Comparison of ENCODE assay signal across 28 cellular contexts in genomic region chr4:183337833-183338232, GRCh38. TPM values are rescaled to one million over a fixed set of nuclear protein-coding genes. Genes with fewer than 3 reads are reported as not detected.
DNase-seq lines count a peak whose midpoint lies in the region; ATAC-seq and TF ChIP-seq lines count a peak whose summit lies in the region.
"Had no signal": no experiment of that assay in that cellular context is flagged by ENCODE, and none has a peak within 500 bp of the region (broad histone marks: within the 10 kb centered on the region; RNA-seq: fewer than 3 reads in every experiment).

No MANE protein-coding gene starts in this region.

- TF ChIP-seq CTCF in coronary artery (IDR thresholded peaks at IDR 0.05) = no peak
- TF ChIP-seq CTCF in esophagus muscularis mucosa (IDR thresholded peaks at IDR 0.05) = no peak
- TF ChIP-seq CTCF in MM.1S (IDR thresholded peaks at IDR 0.05; ENCODE audit: low read length) = no peak

- peaks cover 4% of the 10 kb centered on the region for H3K36me3 Mint-ChIP-seq in natural killer cell treated with Interleukin-12 subunit alpha and Interleukin-12 subunit beta and Interleukin-15 and Interleukin-18, amount 100 ng/mL, for 72 hours
- H3K36me3 Mint-ChIP-seq: activated naive CD8-positive, alpha-beta T cell treated with anti-CD3 and anti-CD28 coated beads, Interleukin-2, amount 10 ng/mL, durations not matched to agents 7 days and 5 days; T-cell had no signal

- H3K27ac ChIP-seq in coronary artery (no peak overlapping the region), esophagus muscularis mucosa (replicated peaks in 1 of 4) (no peak overlapping the region), MM.1S (ENCODE audit: low read length) (no peak overlapping the region)
- H3K27ac ChIP-seq: gastrocnemius medialis, sigmoid colon, tibial nerve had no signal

- DNase-seq in cardiac septum (ENCODE audit: low spot score) = peak; percentile 51
- no peak for DNase-seq in Right ventricle myocardium inferior (ENCODE audit: missing footprints)
- peak; percentile 26 for DNase-seq in coronary artery (ENCODE audit: low spot score)
- DNase-seq in natural killer cell treated with Interleukin-12 subunit alpha and Interleukin-12 subunit beta and Interleukin-15 and Interleukin-18, amount 100 ng/mL, for 72 hours (ENCODE audit: low spot score) = no peak
- no peak for DNase-seq in esophagus muscularis mucosa (ENCODE audit: extremely low spot score)
- DNase-seq in NCI-H2107 treated with DMSO at 0.1 percent for 48 hours (lab: John Stamatoyannopoulos, UW; ENCODE audit: unreplicated experiment) = no peak
- no peak for DNase-seq in MM.1S
- no peak for DNase-seq in effector CD8-positive, alpha-beta T cell (lab: John Stamatoyannopoulos, UW)
- DNase-seq: activated CD4-positive, alpha-beta memory T cell treated with anti-CD3 and anti-CD28 coated beads, Interleukin-2, amount 10 ng/mL, durations not matched to agents 7 days and 5 days; activated CD4-positive, CD25-positive, alpha-beta regulatory T cell treated with anti-CD3 and anti-CD28 coated beads, Interleukin-2, amount 50 U/mL, for 72 hours; activated effector memory CD4-positive, alpha-beta T cell treated with anti-CD3 and anti-CD28 coated beads, Interleukin-2, amount 50 U/mL, for 16 hours; activated naive CD8-positive, alpha-beta T cell treated with anti-CD3 and anti-CD28 coated beads, Interleukin-2, amount 10 ng/mL, durations not matched to agents 7 days and 5 days; activated T-cell treated with anti-CD3 and anti-CD28 coated beads for 4 hours; Caco-2; effector memory CD8-positive, alpha-beta T cell; gastrocnemius medialis; NCI-H1436; NCI-H510A; sigmoid colon; T-cell had no signal

- H2AFZ ChIP-seq in MM.1S (ENCODE audit: low read length) = no peak overlapping the region

- no peak overlapping the region for H3K4me3 Mint-ChIP-seq in natural killer cell treated with Interleukin-12 subunit alpha and Interleukin-12 subunit beta and Interleukin-15 and Interleukin-18, amount 100 ng/mL, for 72 hours
- H3K4me3 Mint-ChIP-seq: activated CD4-positive, alpha-beta memory T cell treated with anti-CD3 and anti-CD28 coated beads, Interleukin-2, amount 10 ng/mL, durations not matched to agents 7 days and 5 days; activated naive CD8-positive, alpha-beta T cell treated with anti-CD3 and anti-CD28 coated beads, Interleukin-2, amount 10 ng/mL, durations not matched to agents 7 days and 5 days; effector memory CD8-positive, alpha-beta T cell; IgD-negative memory B cell; T-cell had no signal

- H3K9me3 Mint-ChIP-seq in natural killer cell treated with Interleukin-12 subunit alpha and Interleukin-12 subunit beta and Interleukin-15 and Interleukin-18, amount 100 ng/mL, for 72 hours = peaks cover 2% of the 10 kb centered on the region
- H3K9me3 Mint-ChIP-seq: activated CD4-positive, alpha-beta memory T cell treated with anti-CD3 and anti-CD28 coated beads, Interleukin-2, amount 10 ng/mL, durations not matched to agents 7 days and 5 days; activated naive CD8-positive, alpha-beta T cell treated with anti-CD3 and anti-CD28 coated beads, Interleukin-2, amount 10 ng/mL, durations not matched to agents 7 days and 5 days; effector memory CD8-positive, alpha-beta T cell; T-cell had no signal

- TF ChIP-seq POLR2A in esophagus muscularis mucosa (IDR thresholded peaks at IDR 0.05; ENCODE audit: low read depth) = no peak

- H3K36me3 ChIP-seq in esophagus muscularis mucosa (no peaks in the 10 kb centered on the region), MM.1S (replicated peaks; ENCODE audit: insufficient read depth, low read length) (no peaks in the 10 kb centered on the region)
- H3K36me3 ChIP-seq: gastrocnemius medialis, sigmoid colon, tibial nerve had no signal

- H3K4me1 Mint-ChIP-seq in natural killer cell treated with Interleukin-12 subunit alpha and Interleukin-12 subunit beta and Interleukin-15 and Interleukin-18, amount 100 ng/mL, for 72 hours (ENCODE audit: low read depth in 2 of 2) = peaks cover 23 to 38% of the 10 kb centered on the region in 2 donors
- H3K4me1 Mint-ChIP-seq: IgD-negative memory B cell had no signal

- no peak overlapping the region for H3K9ac ChIP-seq in MM.1S (ENCODE audit: low read length)

- no peak for TF ChIP-seq EP300 in esophagus muscularis mucosa (IDR thresholded peaks at IDR 0.05)

- peaks cover 0 to 9% (median 0%) of the 10 kb centered on the region in 4 donors for H3K27me3 ChIP-seq in esophagus muscularis mucosa
- no peaks in the 10 kb centered on the region for H3K27me3 ChIP-seq in MM.1S (replicated peaks; ENCODE audit: insufficient read depth, low read length)
- H3K27me3 ChIP-seq: gastrocnemius medialis, tibial nerve had no signal

- ATAC-seq in Right ventricle myocardium inferior = no peak
- no peak for ATAC-seq in natural killer cell treated with Interleukin-12 subunit alpha and Interleukin-12 subunit beta and Interleukin-15 and Interleukin-18, amount 100 ng/mL, for 72 hours
- ATAC-seq: effector memory CD8-positive, alpha-beta T cell; gastrocnemius medialis; GM12878; Panc1; T-cell had no signal

- H3K9me2 ChIP-seq in MM.1S (replicated peaks; ENCODE audit: insufficient read depth, low read length) = no peaks in the 10 kb centered on the region

- intact Hi-C loops in cardiac septum (cut with DNase I) (no loop called here), Right ventricle myocardium inferior (cut with DNase I) (no loop called here), esophagus muscularis mucosa (cut with DNase I) (no loop called here)

- H3K9me3 ChIP-seq in esophagus muscularis mucosa = no peaks in the 10 kb centered on the region
- no peaks in the 10 kb centered on the region for H3K9me3 ChIP-seq in MM.1S (replicated peaks; ENCODE audit: insufficient read depth, low read length)
- H3K9me3 ChIP-seq: Caco-2, gastrocnemius medialis, sigmoid colon, tibial nerve had no signal

- H3K27ac Mint-ChIP-seq in natural killer cell treated with Interleukin-12 subunit alpha and Interleukin-12 subunit beta and Interleukin-15 and Interleukin-18, amount 100 ng/mL, for 72 hours = peak overlapping the region; percentile 47 to 56
- H3K27ac Mint-ChIP-seq: activated CD4-positive, alpha-beta memory T cell treated with anti-CD3 and anti-CD28 coated beads, Interleukin-2, amount 10 ng/mL, durations not matched to agents 7 days and 5 days; activated naive CD8-positive, alpha-beta T cell treated with anti-CD3 and anti-CD28 coated beads, Interleukin-2, amount 10 ng/mL, durations not matched to agents 7 days and 5 days; effector memory CD8-positive, alpha-beta T cell; IgD-negative memory B cell; progenitor cell of endocrine pancreas; T-cell had no signal

- H3K4me3 ChIP-seq in coronary artery (no peak overlapping the region), esophagus muscularis mucosa (no peak overlapping the region), MM.1S (ENCODE audit: low read length) (no peak overlapping the region)
- H3K4me3 ChIP-seq: gastrocnemius medialis, GM12878, sigmoid colon, tibial nerve had no signal

- H3K27me3 Mint-ChIP-seq in natural killer cell treated with Interleukin-12 subunit alpha and Interleukin-12 subunit beta and Interleukin-15 and Interleukin-18, amount 100 ng/mL, for 72 hours = peaks cover 11% of the 10 kb centered on the region in 2 donors

- H3K4me2 ChIP-seq in MM.1S (ENCODE audit: low read depth, low read length) = no peak overlapping the region

- H3F3A ChIP-seq in MM.1S (ENCODE audit: insufficient read depth, low read length) = no peaks in the 10 kb centered on the region

- H3K79me2 ChIP-seq in MM.1S (ENCODE audit: low read length) = no peaks in the 10 kb centered on the region

- H3K4me1 ChIP-seq in esophagus muscularis mucosa = peaks cover 2 to 5% (median 3%) of the 10 kb centered on the region in 4 donors
- H3K4me1 ChIP-seq in MM.1S (ENCODE audit: low read length) = no peaks in the 10 kb centered on the region
- H3K4me1 ChIP-seq: gastrocnemius medialis had no signal

- WGBS in esophagus muscularis mucosa = 92% methylated on average over 5 of the region's 7 CpGs

- no peaks in the 10 kb centered on the region for H4K20me1 ChIP-seq in MM.1S (ENCODE audit: insufficient read depth, low read length)

RNA-seq across cellular contexts. Expression of gene CLDN24, which starts 15.6 kb away (rescaled TPM):
- total RNA-seq in cardiac septum = not detected
- total RNA-seq in Right ventricle myocardium inferior = not detected
- total RNA-seq in natural killer cell treated with Interleukin-12 subunit alpha and Interleukin-12 subunit beta and Interleukin-15 and Interleukin-18, amount 100 ng/mL, for 72 hours = not detected
- not detected for total RNA-seq in esophagus muscularis mucosa
- total RNA-seq: activated CD4-positive, alpha-beta memory T cell treated with anti-CD3 and anti-CD28 coated beads, Interleukin-2, amount 10 ng/mL, durations not matched to agents 7 days and 5 days; activated naive CD8-positive, alpha-beta T cell treated with anti-CD3 and anti-CD28 coated beads, Interleukin-2, amount 10 ng/mL, durations not matched to agents 7 days and 5 days; Caco-2; chondrocyte; gastrocnemius medialis; GM12878; liver; mucosa of gallbladder; progenitor cell of endocrine pancreas; sigmoid colon; T-cell; tibial nerve had no signal

RNA-seq across cellular contexts. Expression of gene CLDN22, which starts 17.8 kb away (rescaled TPM):
- total RNA-seq in cardiac septum = not detected
- not detected for total RNA-seq in Right ventricle myocardium inferior
- total RNA-seq in natural killer cell treated with Interleukin-12 subunit alpha and Interleukin-12 subunit beta and Interleukin-15 and Interleukin-18, amount 100 ng/mL, for 72 hours = not detected
- not detected for total RNA-seq in esophagus muscularis mucosa
- total RNA-seq: activated CD4-positive, alpha-beta memory T cell treated with anti-CD3 and anti-CD28 coated beads, Interleukin-2, amount 10 ng/mL, durations not matched to agents 7 days and 5 days; activated naive CD8-positive, alpha-beta T cell treated with anti-CD3 and anti-CD28 coated beads, Interleukin-2, amount 10 ng/mL, durations not matched to agents 7 days and 5 days; Caco-2; chondrocyte; gastrocnemius medialis; GM12878; mucosa of gallbladder; progenitor cell of endocrine pancreas; sigmoid colon; T-cell; tibial nerve had no signal

Comparison
In these comparisons a context has a peak if more than half of its experiments do, and no peak if none do; other contexts are left out.
1. DNase-seq: peak in cardiac septum (single experiment) and coronary artery (single experiment); none in Right ventricle myocardium inferior (single experiment), natural killer cell treated with Interleukin-12 subunit alpha and Interleukin-12 subunit beta and Interleukin-15 and Interleukin-18, amount 100 ng/mL, for 72 hours (single experiment), esophagus muscularis mucosa (single experiment), NCI-H2107 treated with DMSO at 0.1 percent for 48 hours (single experiment), MM.1S (single experiment) and effector CD8-positive, alpha-beta T cell (single experiment).